In genomic region chr20:55471052-55472006, GRCh38 we compare ENCODE assay signal across 1 cellular context.
TF ChIP-seq lines count a peak whose summit lies in the region.

No MANE protein-coding gene starts in this region.

TF ChIP-seq in HepG2, 621 proteins besides CTCF, POLR2A, EP300 and RAD21 (continued from another document and continues in another):
- TF ChIP-seq MAFG (CRISPR knock-in tag; IDR thresholded peaks at IDR 0.05), result no peak
- TF ChIP-seq AFF4 (CRISPR knock-in tag; IDR thresholded peaks at IDR 0.05), result no peak
- no peak; the same call in 1 of the 2 replicates for TF ChIP-seq ZBED4 (CRISPR knock-in tag; IDR thresholded peaks at IDR 0.05; ENCODE audit: borderline replicate concordance)
- no peak for TF ChIP-seq CENPX (CRISPR knock-in tag; IDR thresholded peaks at IDR 0.05)
- TF ChIP-seq GMEB2 (CRISPR knock-in tag; IDR thresholded peaks at IDR 0.05; ENCODE audit: low read depth), result no peak
- TF ChIP-seq ZBTB7A (CRISPR knock-in tag; IDR thresholded peaks at IDR 0.05), result no peak
- TF ChIP-seq ZNF572 (CRISPR knock-in tag; IDR thresholded peaks at IDR 0.05), result no peak
- no peak for TF ChIP-seq POGK (CRISPR knock-in tag; conservative IDR thresholded peaks at IDR 0.05)
- TF ChIP-seq ZNF567 (CRISPR knock-in tag; IDR thresholded peaks at IDR 0.05; ENCODE audit: borderline replicate concordance), result no peak
- no peak for TF ChIP-seq NR3C1 (CRISPR knock-in tag; IDR thresholded peaks at IDR 0.05)
- peak; percentile 88 for TF ChIP-seq FOXA3 (CRISPR knock-in tag; IDR thresholded peaks at IDR 0.05)
- 0 out of 2 replicates have a peak, but pooled peaks have one; percentile 27 for TF ChIP-seq ZKSCAN1 (IDR thresholded peaks at IDR 0.05; ENCODE audit: low read length)
- no peak for TF ChIP-seq ZNF550 (CRISPR knock-in tag; IDR thresholded peaks at IDR 0.05; ENCODE audit: borderline replicate concordance)
- TF ChIP-seq ZNF431 (CRISPR knock-in tag; IDR thresholded peaks at IDR 0.05; ENCODE audit: borderline replicate concordance, low read depth), result no peak
- TF ChIP-seq ARID4A (CRISPR knock-in tag; IDR thresholded peaks at IDR 0.05; ENCODE audit: borderline replicate concordance), result no peak; the same call in 1 of the 2 replicates
- peak; percentile 63; the same call in 1 of the 2 replicates for TF ChIP-seq SALL2 (CRISPR knock-in tag; IDR thresholded peaks at IDR 0.05)
- peak; percentile 75 for TF ChIP-seq MED1 (CRISPR knock-in tag; IDR thresholded peaks at IDR 0.05)
- TF ChIP-seq SNAPC4 (CRISPR knock-in tag; IDR thresholded peaks at IDR 0.05), result no peak
- TF ChIP-seq ZNF317 (CRISPR knock-in tag; IDR thresholded peaks at IDR 0.05), result 0 out of 2 replicates have a peak, but pooled peaks have one; percentile 25
- TF ChIP-seq ZNF280B (CRISPR knock-in tag; IDR thresholded peaks at IDR 0.05; ENCODE audit: borderline replicate concordance), result no peak
- no peak for TF ChIP-seq ZNF704 (CRISPR knock-in tag; IDR thresholded peaks at IDR 0.05; ENCODE audit: borderline replicate concordance)
- TF ChIP-seq ZNF432 (CRISPR knock-in tag; IDR thresholded peaks at IDR 0.05; ENCODE audit: borderline replicate concordance), result no peak
- 0 out of 2 replicates have a peak, but pooled peaks have one; percentile 35 for TF ChIP-seq RORA (CRISPR knock-in tag; IDR thresholded peaks at IDR 0.05)
